Comparison of ENCODE assay signal across 1 cellular context in genomic region chr6:41920921-41921711, GRCh38.
TF ChIP-seq lines count a peak whose summit lies in the region.

Gene BYSL (plus strand): TSS chr6:41921499. CDS start chr6:41921563, 64 bp downstream.
Gene MED20 (minus strand): TSS chr6:41921139. CDS start chr6:41921018, 121 bp downstream.

TF ChIP-seq in HepG2, 621 proteins besides CTCF, POLR2A, EP300 and RAD21 (continues in another document):
- TF ChIP-seq RELA (CRISPR knock-in tag; IDR thresholded peaks at IDR 0.05), result no peak; the same call in 1 of the 2 replicates
- TF ChIP-seq ZNF879 (CRISPR knock-in tag; IDR thresholded peaks at IDR 0.05), result no peak
- no peak for TF ChIP-seq ZNF318 (CRISPR knock-in tag; IDR thresholded peaks at IDR 0.05)
- TF ChIP-seq CBX2 (IDR thresholded peaks at IDR 0.05; ENCODE audit: low read depth, low read length), result no peak
- 0 out of 2 replicates have a peak, but pooled peaks have one; percentile 49 for TF ChIP-seq CBX2 (CRISPR knock-in tag; IDR thresholded peaks at IDR 0.05; ENCODE audit: low read depth)
- no peak for TF ChIP-seq ZNF329 (CRISPR knock-in tag; IDR thresholded peaks at IDR 0.05; ENCODE audit: low read depth)
- TF ChIP-seq ZBTB33 (CRISPR knock-in tag; IDR thresholded peaks at IDR 0.05), result peak; percentile 24; the same call in 1 of the 2 replicates
- peak; percentile 65; the same call in 1 of the 2 replicates for TF ChIP-seq ZBTB37 (CRISPR knock-in tag; IDR thresholded peaks at IDR 0.05)
- TF ChIP-seq ZNF780A (CRISPR knock-in tag; IDR thresholded peaks at IDR 0.05), result no peak; the same call in 1 of the 2 replicates
- TF ChIP-seq ZNF263 (CRISPR knock-in tag; IDR thresholded peaks at IDR 0.05), result peak; percentile 9
- TF ChIP-seq RARA (CRISPR knock-in tag; IDR thresholded peaks at IDR 0.05), result no peak; the same call in 1 of the 2 replicates
- TF ChIP-seq NR1H2 (CRISPR knock-in tag; IDR thresholded peaks at IDR 0.05; ENCODE audit: borderline replicate concordance, low read depth), result peak; percentile 70; the same call in 1 of the 2 replicates
- TF ChIP-seq NR3C1 (CRISPR knock-in tag; IDR thresholded peaks at IDR 0.05), result no peak
- 0 out of 2 replicates have a peak, but pooled peaks have one; percentile 6 for TF ChIP-seq MIXL1 (CRISPR knock-in tag; IDR thresholded peaks at IDR 0.05)
- peak; percentile 49; the same call in 1 of the 2 replicates for TF ChIP-seq FOSL1 (CRISPR knock-in tag; IDR thresholded peaks at IDR 0.05; ENCODE audit: borderline replicate concordance)
- TF ChIP-seq ZNF800 (CRISPR knock-in tag; IDR thresholded peaks at IDR 0.05), result peak; percentile 95
- peak; percentile 89; the same call in 1 of the 2 replicates for TF ChIP-seq KDM5B (CRISPR knock-in tag; IDR thresholded peaks at IDR 0.05; ENCODE audit: borderline replicate concordance)
- TF ChIP-seq MTF1 (CRISPR knock-in tag; IDR thresholded peaks at IDR 0.05), result no peak
- TF ChIP-seq DR1 (CRISPR knock-in tag; IDR thresholded peaks at IDR 0.05), result peak; percentile 81
- TF ChIP-seq KDM6A (CRISPR knock-in tag; IDR thresholded peaks at IDR 0.05; ENCODE audit: low read depth), result no peak
- TF ChIP-seq ZNF83 (CRISPR knock-in tag; IDR thresholded peaks at IDR 0.05; ENCODE audit: borderline replicate concordance), result no peak
- peak; percentile 17; the same call in 1 of the 2 replicates for TF ChIP-seq ZNF724P (CRISPR knock-in tag; IDR thresholded peaks at IDR 0.05; ENCODE audit: borderline replicate concordance)
- TF ChIP-seq PCBP2 (optimal IDR thresholded peaks at IDR 0.05; ENCODE audit: low read depth, low read length, poor library complexity, severe bottlenecking), result no peak
- TF ChIP-seq E2F2 (CRISPR knock-in tag; IDR thresholded peaks at IDR 0.05; ENCODE audit: borderline replicate concordance), result no peak
- TF ChIP-seq TERF1 (CRISPR knock-in tag; IDR thresholded peaks at IDR 0.05), result no peak
- TF ChIP-seq ZFYVE20 (CRISPR knock-in tag; IDR thresholded peaks at IDR 0.05; ENCODE audit: borderline replicate concordance, low read depth), result 0 out of 2 replicates have a peak, but pooled peaks have one; percentile 39
- TF ChIP-seq ATF7 (IDR thresholded peaks at IDR 0.05), result peak; percentile 76
- TF ChIP-seq ATF7 (CRISPR knock-in tag; IDR thresholded peaks at IDR 0.05), result peak; percentile 92
- TF ChIP-seq SNAPC5 (CRISPR knock-in tag; IDR thresholded peaks at IDR 0.05; ENCODE audit: borderline replicate concordance), result peak; percentile 92
- peak; percentile 77; the same call in 1 of the 2 replicates for TF ChIP-seq ZSCAN12 (CRISPR knock-in tag; IDR thresholded peaks at IDR 0.05)
- 0 out of 2 replicates have a peak, but pooled peaks have one; percentile 85 for TF ChIP-seq ZNF598 (CRISPR knock-in tag; IDR thresholded peaks at IDR 0.05; ENCODE audit: borderline replicate concordance)
- peak; percentile 32; the same call in 1 of the 2 replicates for TF ChIP-seq SAFB2 (CRISPR knock-in tag; IDR thresholded peaks at IDR 0.05; ENCODE audit: borderline replicate concordance, low read depth)
- peak; percentile 70; the same call in 1 of the 2 replicates for TF ChIP-seq SALL1 (CRISPR knock-in tag; IDR thresholded peaks at IDR 0.05)
- TF ChIP-seq TARDBP (CRISPR knock-in tag; IDR thresholded peaks at IDR 0.05), result peak; percentile 78
- TF ChIP-seq ZNF234 (CRISPR knock-in tag; conservative IDR thresholded peaks at IDR 0.05), result peak; percentile 90; the same call in 1 of the 2 replicates
- peak; percentile 85 for TF ChIP-seq NR2C2 (CRISPR knock-in tag; IDR thresholded peaks at IDR 0.05; ENCODE audit: borderline replicate concordance)
- TF ChIP-seq CREBL2 (CRISPR knock-in tag; IDR thresholded peaks at IDR 0.05; ENCODE audit: borderline replicate concordance), result no peak
- peak; percentile 67 for TF ChIP-seq ZNF160 (CRISPR knock-in tag; IDR thresholded peaks at IDR 0.05)
- peak; percentile 57 for TF ChIP-seq SOX5 (CRISPR knock-in tag; IDR thresholded peaks at IDR 0.05; ENCODE audit: borderline replicate concordance)
- TF ChIP-seq BCL3 (CRISPR knock-in tag; IDR thresholded peaks at IDR 0.05), result peak; percentile 32; the same call in 1 of the 2 replicates
- peak; percentile 22 for TF ChIP-seq PHF5A (CRISPR knock-in tag; IDR thresholded peaks at IDR 0.05; ENCODE audit: low read depth, unreplicated experiment)
- TF ChIP-seq RFX5 (IDR thresholded peaks at IDR 0.05; ENCODE audit: low read depth, low read length), result no peak
- TF ChIP-seq ATRX (CRISPR knock-in tag; IDR thresholded peaks at IDR 0.05; ENCODE audit: borderline replicate concordance), result no peak
- TF ChIP-seq ZNF788 (CRISPR knock-in tag; IDR thresholded peaks at IDR 0.05; ENCODE audit: borderline replicate concordance), result peak; percentile 56; the same call in 1 of the 2 replicates
- TF ChIP-seq MEF2D (CRISPR knock-in tag; IDR thresholded peaks at IDR 0.05), result no peak; the same call in 1 of the 2 replicates
- TF ChIP-seq U2AF1 (optimal IDR thresholded peaks at IDR 0.05; ENCODE audit: low read depth, low read length), result peak; percentile 70
- no peak; the same call in 1 of the 2 replicates for TF ChIP-seq SMAD9 (CRISPR knock-in tag; IDR thresholded peaks at IDR 0.05)
- TF ChIP-seq ZNF180 (CRISPR knock-in tag; IDR thresholded peaks at IDR 0.05; ENCODE audit: borderline replicate concordance, low read depth), result no peak
